ENCODE assay signal across 13 cellular contexts in the genomic region with DNA sequence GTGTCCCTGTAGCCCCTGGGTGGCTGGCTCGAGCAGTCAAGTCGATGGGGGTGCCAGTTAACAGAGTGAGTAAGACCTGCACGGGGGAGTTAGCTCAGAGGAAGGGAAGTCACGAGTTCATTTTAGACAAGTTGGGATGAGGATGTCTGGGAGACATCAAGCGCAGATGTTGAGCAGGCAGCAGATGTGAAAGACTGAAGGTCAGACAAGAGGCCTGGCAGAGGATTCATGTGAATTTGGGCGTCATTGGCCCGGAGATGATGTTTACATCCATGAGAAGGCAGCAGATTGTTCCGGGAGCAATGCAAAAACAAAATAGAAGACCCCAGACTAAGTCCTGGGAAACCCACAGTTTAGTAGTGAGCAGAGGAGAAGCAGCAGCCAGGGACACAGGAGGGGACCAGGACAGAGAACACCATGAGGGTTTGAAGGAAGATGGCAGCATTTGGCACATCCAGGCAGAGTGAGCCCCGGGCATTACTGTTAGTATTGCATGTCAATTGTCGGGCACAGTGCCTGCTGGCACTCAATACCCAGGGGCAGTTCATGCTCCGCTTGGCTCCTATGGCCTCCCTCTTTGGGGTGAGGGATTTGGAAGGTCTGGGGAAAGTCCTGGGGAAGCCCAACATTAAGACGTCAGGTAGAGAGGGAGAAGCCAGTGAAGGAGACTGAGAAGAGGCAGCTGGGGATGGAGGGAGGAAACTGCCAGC. TPM values are rescaled to one million over a fixed set of nuclear protein-coding genes. Genes with fewer than 3 reads are reported as not detected.
DNase-seq lines count a peak whose midpoint lies in the region; ATAC-seq, FAIRE-seq and TF ChIP-seq lines count a peak whose summit lies in the region.
"Had no signal": no experiment of that assay in that cellular context is flagged by ENCODE, and none has a peak within 500 bp of the region (broad histone marks: within the 10 kb centered on the region; RNA-seq: fewer than 3 reads in every experiment).

No MANE protein-coding gene starts in this region.

- DNase-seq in GM03348 (ENCODE audit: low spot score) (peak; percentile 78), K562 (ENCODE audit: extremely low read depth in 1 of 4, low spot score in 3 of 4) (no peak), left ventricle myocardium inferior (no peak), skeletal muscle cell (ENCODE audit: low read depth) (peak; percentile 80), putamen (ENCODE audit: low spot score) (no peak), NCI-H345 treated with DMSO at 0.1 percent for 48 hours (lab: John Stamatoyannopoulos, UW; ENCODE audit: unreplicated experiment) (no peak)
- DNase-seq: activated CD4-positive, alpha-beta T cell treated with anti-CD3 and anti-CD28 coated beads for 36 hours; activated T-cell treated with anti-CD3 and anti-CD28 coated beads, Interleukin-2, amount 50 U/mL, for 4 hours; Kasumi-1; NCI-H187 treated with DMSO at 0.1 percent for 48 hours; stimulated activated CD4-positive, alpha-beta T cell treated with anti-CD3 and anti-CD28 coated beads, Interleukin-1b, Interleukin-23, amount 100 ng/mL, for 48 hours had no signal

- TF ChIP-seq POLR2A in K562 (conservative IDR thresholded peaks at IDR 0.05) = no peak

- H4K20me1 ChIP-seq in K562 (replicated peaks; ENCODE audit: control insufficient read depth, insufficient read depth, low read length) = 0 out of 2 replicates have a peak, but pooled peaks cover 3% of the 10 kb centered on the region

- no peak overlapping the region for H3K9ac ChIP-seq in K562 (ENCODE audit: insufficient read depth in 1 of 2, low read depth in 2 of 2, low read length in 2 of 2)

- in situ Hi-C loops in K562 (cut with MboI) = no loop called here

- peaks cover 0 to 40% of the 10 kb centered on the region in 2 experiments; a peak in 2 of 5 replicates for H3K27me3 ChIP-seq in K562 (ENCODE audit: control insufficient read depth in 2 of 2, insufficient read depth in 2 of 2, low read length in 2 of 2)
- H3K27me3 ChIP-seq in left ventricle myocardium inferior (ENCODE audit: low read depth) = no peaks in the 10 kb centered on the region

- H3K79me2 ChIP-seq in K562 (ENCODE audit: control insufficient read depth, insufficient read depth, low read length) = no peaks in the 10 kb centered on the region

- POLR2A ChIA-PET in K562 (lab: Yijun Ruan, JAX) = no interaction called here

- TF ChIP-seq EP300 in K562 (IDR thresholded peaks at IDR 0.05; ENCODE audit: low read length) = no peak

- no peak for TF ChIP-seq RAD21 in K562 (CRISPR knock-in tag; conservative IDR thresholded peaks at IDR 0.05 in 1 of 2, IDR thresholded peaks at IDR 0.05 in 1 of 2)

- no peak overlapping the region for H3K4me3 ChIP-seq in K562
- H3K4me3 ChIP-seq in left ventricle myocardium inferior = no peak overlapping the region
- no peak overlapping the region for H3K4me3 ChIP-seq in skeletal muscle cell (ENCODE audit: low read depth, low read length)

- no peak overlapping the region for H2AFZ ChIP-seq in K562 (ENCODE audit: low read depth, low read length)

- H3K27ac ChIP-seq in K562 (ENCODE audit: extremely low read depth, low read depth, low read length) = no peak overlapping the region
- peak overlapping the region; percentile 86 for H3K27ac ChIP-seq in left ventricle myocardium inferior (replicated peaks)

- TF ChIP-seq CTCF in K562 (IDR thresholded peaks at IDR 0.05 in 2 of 3, conservative IDR thresholded peaks at IDR 0.05 in 1 of 3; ENCODE audit: insufficient read depth in 2 of 3, low read depth in 1 of 3, low read length in 3 of 3) (no peak), left ventricle myocardium inferior (IDR thresholded peaks at IDR 0.05; ENCODE audit: borderline replicate concordance) (no peak)

- ATAC-seq in K562 = no peak
- ATAC-seq in HG03196 (IDR thresholded peaks at IDR 0.05; ENCODE audit: unreplicated experiment) = no peak
- ATAC-seq in HG02840 (IDR thresholded peaks at IDR 0.05; ENCODE audit: low FRiP score, unreplicated experiment) = no peak
- ATAC-seq: activated CD4-positive, alpha-beta T cell treated with anti-CD3 and anti-CD28 coated beads for 36 hours; activated T-cell treated with anti-CD3 and anti-CD28 coated beads, Interleukin-2, amount 50 U/mL, for 4 hours had no signal

- FAIRE-seq in K562 (lab: Jason Lieb, UNC) = no peak

- no peaks in the 10 kb centered on the region for H3K9me1 ChIP-seq in K562 (ENCODE audit: control insufficient read depth, insufficient read depth, low read length)

- H3K36me3 ChIP-seq in K562 (ENCODE audit: control insufficient read depth, insufficient read depth, low read length) = no peaks in the 10 kb centered on the region
- no peaks in the 10 kb centered on the region for H3K36me3 ChIP-seq in left ventricle myocardium inferior

- H3K9me3 ChIP-seq in K562 (replicated peaks; ENCODE audit: control insufficient read depth, insufficient read depth, low read depth, low read length) (no peaks in the 10 kb centered on the region), left ventricle myocardium inferior (replicated peaks) (no peaks in the 10 kb centered on the region)

- CTCF ChIA-PET in K562 (lab: Yijun Ruan, JAX; ENCODE audit: low intra/inter-chr PET ratio) = no interaction called here

- BruUV-seq in K562 (replicated peaks; lab: Mats Ljungman, UMichigan) = no TSS peak

- H3K4me2 ChIP-seq in K562 (ENCODE audit: insufficient read depth, low read length) = no peak overlapping the region

- intact Hi-C loops in K562 (cut with micrococcal nuclease) (no loop called here), left ventricle myocardium inferior (cut with micrococcal nuclease) (no loop called here)

- WGBS in K562 (ENCODE audit: insufficient coverage, low coverage, missing lambda C conversion rate) = 6% methylated on average over 12 of the region's 12 CpGs

- H3K4me1 ChIP-seq in K562 (replicated peaks in 1 of 2; ENCODE audit: control insufficient read depth in 2 of 2, insufficient read depth in 2 of 2, low read length in 2 of 2) (peaks cover 1 to 2% of the 10 kb centered on the region in 2 experiments; a peak in 3 of 5 replicates), left ventricle myocardium inferior (peaks cover 75% of the 10 kb centered on the region)

TF ChIP-seq in K562, 482 proteins besides CTCF, POLR2A, EP300 and RAD21 (continues in another document):
- TF ChIP-seq FOXK1 (CRISPR knock-in tag; IDR thresholded peaks at IDR 0.05; ENCODE audit: borderline replicate concordance) (no peak), PTTG1 (tag; IDR thresholded peaks at IDR 0.05; ENCODE audit: low read depth) (no peak), BCOR (IDR thresholded peaks at IDR 0.05) (no peak), ZNF561 (CRISPR knock-in tag; conservative IDR thresholded peaks at IDR 0.05) (no peak)
- TF ChIP-seq, protein P1, sequence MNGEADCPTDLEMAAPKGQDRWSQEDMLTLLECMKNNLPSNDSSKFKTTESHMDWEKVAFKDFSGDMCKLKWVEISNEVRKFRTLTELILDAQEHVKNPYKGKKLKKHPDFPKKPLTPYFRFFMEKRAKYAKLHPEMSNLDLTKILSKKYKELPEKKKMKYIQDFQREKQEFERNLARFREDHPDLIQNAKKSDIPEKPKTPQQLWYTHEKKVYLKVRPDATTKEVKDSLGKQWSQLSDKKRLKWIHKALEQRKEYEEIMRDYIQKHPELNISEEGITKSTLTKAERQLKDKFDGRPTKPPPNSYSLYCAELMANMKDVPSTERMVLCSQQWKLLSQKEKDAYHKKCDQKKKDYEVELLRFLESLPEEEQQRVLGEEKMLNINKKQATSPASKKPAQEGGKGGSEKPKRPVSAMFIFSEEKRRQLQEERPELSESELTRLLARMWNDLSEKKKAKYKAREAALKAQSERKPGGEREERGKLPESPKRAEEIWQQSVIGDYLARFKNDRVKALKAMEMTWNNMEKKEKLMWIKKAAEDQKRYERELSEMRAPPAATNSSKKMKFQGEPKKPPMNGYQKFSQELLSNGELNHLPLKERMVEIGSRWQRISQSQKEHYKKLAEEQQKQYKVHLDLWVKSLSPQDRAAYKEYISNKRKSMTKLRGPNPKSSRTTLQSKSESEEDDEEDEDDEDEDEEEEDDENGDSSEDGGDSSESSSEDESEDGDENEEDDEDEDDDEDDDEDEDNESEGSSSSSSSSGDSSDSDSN (IDR thresholded peaks at IDR 0.05; ENCODE audit: borderline replicate concordance in 1 of 2, low read depth in 2 of 2, low read length in 2 of 2) = no peak
- TF ChIP-seq, protein P2, sequence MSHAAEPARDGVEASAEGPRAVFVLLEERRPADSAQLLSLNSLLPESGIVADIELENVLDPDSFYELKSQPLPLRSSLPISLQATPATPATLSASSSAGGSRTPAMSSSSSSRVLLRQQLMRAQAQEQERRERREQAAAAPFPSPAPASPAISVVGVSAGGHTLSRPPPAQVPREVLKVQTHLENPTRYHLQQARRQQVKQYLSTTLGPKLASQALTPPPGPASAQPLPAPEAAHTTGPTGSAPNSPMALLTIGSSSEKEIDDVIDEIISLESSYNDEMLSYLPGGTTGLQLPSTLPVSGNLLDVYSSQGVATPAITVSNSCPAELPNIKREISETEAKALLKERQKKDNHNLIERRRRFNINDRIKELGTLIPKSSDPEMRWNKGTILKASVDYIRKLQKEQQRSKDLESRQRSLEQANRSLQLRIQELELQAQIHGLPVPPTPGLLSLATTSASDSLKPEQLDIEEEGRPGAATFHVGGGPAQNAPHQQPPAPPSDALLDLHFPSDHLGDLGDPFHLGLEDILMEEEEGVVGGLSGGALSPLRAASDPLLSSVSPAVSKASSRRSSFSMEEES (CRISPR knock-in tag; IDR thresholded peaks at IDR 0.05) = peak; percentile 37; the same call in 1 of the 2 replicates

RNA-seq across cellular contexts. Expression of a gene that starts 15.1 kb away (rescaled TPM):
- 0.25 and 0.35 TPM in 2 replicates for total RNA-seq in K562 (2011; cell fraction: chromatin; rRNA removed; ENCODE audit: low replicate concordance)
- 0.66 and 0.83 TPM in 2 replicates for total RNA-seq in K562 (2011; cell fraction: nucleolus; rRNA removed)
- 0.07 and 0.23 TPM in 2 replicates for total RNA-seq in K562 (2011; cell fraction: nucleoplasm; rRNA removed)
- total RNA-seq in K562 (2014; rRNA removed) (0.04 TPM in 1 of 2 replicates, not detected in the other), K562 (2014; rRNA removed; fragmentation: Illumina TruSeq; extraction: Trizol) (not detected in 2 replicates), K562 (2015; rRNA removed; fragmentation: Illumina TruSeq; extraction: Trizol) (not detected in 2 replicates), K562 (2021) (0.18 and 0.20 TPM in 2 replicates), left ventricle myocardium inferior (26.5 TPM)
- polyA plus RNA-seq in K562 (2011; rRNA removed) (0.03 and 0.07 TPM in 2 replicates), K562 (2014; fragmentation: Illumina TruSeq; extraction: Trizol) (0.01 TPM in 1 of 2 replicates, not detected in the other), K562 (2014; fragmentation: Nextera tagmentation; extraction: Ambion mirVana) (under 1 TPM; 0.03 to 0.04 TPM), K562 (2014; rRNA removed) (under 0.01 TPM in 1 of 2 replicates, not detected in the other)
- polyA plus RNA-seq in K562 (2011; cell fraction: cytosol; rRNA removed) = 0.07 and 0.13 TPM in 2 replicates
- polyA plus RNA-seq in K562 (2011; cell fraction: nucleus; rRNA removed) = 0.34 and 0.46 TPM in 2 replicates
- 0.10 and 0.35 TPM in 2 replicates for polyA plus RNA-seq in K562 (2012)
- 0.04 and 0.06 TPM in 2 replicates for polyA minus RNA-seq in K562 (2011; rRNA and poly(A)+ RNA removed)
- not detected in 2 replicates for polyA minus RNA-seq in K562 (2011; cell fraction: cytosol; rRNA and poly(A)+ RNA removed)
- polyA minus RNA-seq in K562 (2011; cell fraction: nucleus; rRNA and poly(A)+ RNA removed) = 0.44 and 0.54 TPM in 2 replicates

Comparison
In these comparisons a context has a peak if more than half of its experiments do, and no peak if none do; other contexts are left out.
1. DNase-seq: peak in GM03348 (single experiment) and skeletal muscle cell (single experiment); none in K562 (0 of 4), left ventricle myocardium inferior (single experiment), putamen (single experiment) and NCI-H345 treated with DMSO at 0.1 percent for 48 hours (single experiment).
2. RNA of a gene that starts 15.1 kb away (total RNA-seq): 26.5 TPM in left ventricle myocardium inferior (single experiment); 0.04 to 0.83 TPM in K562; every median in the first group is over 10 times any median in the second.